9 cellular contexts compared by ENCODE assay signal in genomic region chr13:31204592-31204991, GRCh38. TPM values are rescaled to one million over a fixed set of nuclear protein-coding genes. Genes with fewer than 3 reads are reported as not detected.
DNase-seq lines count a peak whose midpoint lies in the region; ATAC-seq and TF ChIP-seq lines count a peak whose summit lies in the region.
"Had no signal": no experiment of that assay in that cellular context is flagged by ENCODE, and none has a peak within 500 bp of the region (broad histone marks: within the 10 kb centered on the region; RNA-seq: fewer than 3 reads in every experiment).

No MANE protein-coding gene starts in this region.

- H3K9me3 Mint-ChIP-seq in activated CD8-positive, alpha-beta T cell treated with anti-CD3 and anti-CD28 coated beads, Interleukin-2, amount 10 ng/mL, durations not matched to agents 7 days and 5 days (ENCODE audit: insufficient read depth), result no peaks in the 10 kb centered on the region
- peaks cover 6% of the 10 kb centered on the region for H3K9me3 Mint-ChIP-seq in nephron progenitor cell
- H3K9me3 Mint-ChIP-seq: WTC11 had no signal

- no peak overlapping the region for H3K4me3 Mint-ChIP-seq in activated CD8-positive, alpha-beta T cell treated with anti-CD3 and anti-CD28 coated beads, Interleukin-2, amount 10 ng/mL, durations not matched to agents 7 days and 5 days
- no peak overlapping the region for H3K4me3 Mint-ChIP-seq in nephron progenitor cell
- H3K4me3 Mint-ChIP-seq: WTC11 had no signal

- POLR2A ChIA-PET in activated CD8-positive, alpha-beta T cell treated with anti-CD3 and anti-CD28 coated beads, Interleukin-2, amount 10 ng/mL, durations not matched to agents 7 days and 5 days (lab: Charles Lee), result interaction anchor here (0.7 kb wide), 1 partner anchor 66 kb away, joined by 3 read pairs; no protein-coding TSS in a partner anchor
- POLR2A ChIA-PET in GM10248 (lab: Yijun Ruan, JAX), result no interaction called here

- TF ChIP-seq CTCF in nephron progenitor cell (IDR thresholded peaks at IDR 0.05) (no peak), GM10248 (IDR thresholded peaks at IDR 0.05; ENCODE audit: control extremely low read depth, extremely low read depth, low read depth, missing control alignments) (no peak)

- DNase-seq in COLO829 (ENCODE audit: low spot score), result peak; percentile 50
- peak; percentile 8 for DNase-seq in HK-2 (ENCODE audit: unreplicated experiment)
- DNase-seq in activated CD8-positive, alpha-beta T cell treated with anti-CD3 and anti-CD28 coated beads, Interleukin-2, amount 10 ng/mL, durations not matched to agents 7 days and 5 days, result peak; percentile 31
- peak; percentile 76 for DNase-seq in iris pigment epithelial cell (ENCODE audit: low read depth)
- DNase-seq in nephron progenitor cell, result no peak
- DNase-seq in GM10248 (ENCODE audit: extremely low spot score), result no peak
- DNase-seq in activated CD8-positive, alpha-beta memory T cell treated with anti-CD3 and anti-CD28 coated beads for 24 hours, result no peak

- CTCF ChIA-PET in activated CD8-positive, alpha-beta T cell treated with anti-CD3 and anti-CD28 coated beads, Interleukin-2, amount 10 ng/mL, durations not matched to agents 7 days and 5 days (lab: Charles Lee), result no interaction called here
- CTCF ChIA-PET in GM10248 (lab: Yijun Ruan, JAX), result no interaction called here

- no peak overlapping the region for H3K27ac Mint-ChIP-seq in activated CD8-positive, alpha-beta T cell treated with anti-CD3 and anti-CD28 coated beads, Interleukin-2, amount 10 ng/mL, durations not matched to agents 7 days and 5 days
- H3K27ac Mint-ChIP-seq in nephron progenitor cell, result no peak overlapping the region
- H3K27ac Mint-ChIP-seq: WTC11 had no signal

- H3K36me3 Mint-ChIP-seq in activated CD8-positive, alpha-beta T cell treated with anti-CD3 and anti-CD28 coated beads, Interleukin-2, amount 10 ng/mL, durations not matched to agents 7 days and 5 days (ENCODE audit: low read depth), result no peaks in the 10 kb centered on the region
- H3K36me3 Mint-ChIP-seq in nephron progenitor cell (ENCODE audit: low read depth), result peaks cover 10% of the 10 kb centered on the region
- H3K36me3 Mint-ChIP-seq: WTC11 had no signal

- H3K4me1 Mint-ChIP-seq in activated CD8-positive, alpha-beta T cell treated with anti-CD3 and anti-CD28 coated beads, Interleukin-2, amount 10 ng/mL, durations not matched to agents 7 days and 5 days (ENCODE audit: low read depth), result peaks cover 22% of the 10 kb centered on the region
- peaks cover 64% of the 10 kb centered on the region for H3K4me1 Mint-ChIP-seq in nephron progenitor cell

- ATAC-seq in activated CD8-positive, alpha-beta T cell treated with anti-CD3 and anti-CD28 coated beads, Interleukin-2, amount 10 ng/mL, durations not matched to agents 7 days and 5 days, result no peak
- no peak for ATAC-seq in HG02981 (IDR thresholded peaks at IDR 0.05; ENCODE audit: unreplicated experiment)
- ATAC-seq: WTC11 had no signal

- no peaks in the 10 kb centered on the region for H3K27me3 Mint-ChIP-seq in activated CD8-positive, alpha-beta T cell treated with anti-CD3 and anti-CD28 coated beads, Interleukin-2, amount 10 ng/mL, durations not matched to agents 7 days and 5 days (ENCODE audit: low read depth)
- peaks cover under 1% of the 10 kb centered on the region for H3K27me3 Mint-ChIP-seq in nephron progenitor cell (ENCODE audit: low read depth, poor library complexity)

RNA-seq across cellular contexts. Expression of gene B3GLCT, which starts 4.8 kb away (rescaled TPM):
- total RNA-seq in activated CD8-positive, alpha-beta T cell treated with anti-CD3 and anti-CD28 coated beads, Interleukin-2, amount 10 ng/mL, durations not matched to agents 7 days and 5 days, result 1 to 10 TPM; 5.0 to 5.5 TPM

RNA-seq across cellular contexts. Expression of gene HSPH1, which starts 42.9 kb away (rescaled TPM):
- 100 to 1,000 TPM; 139 to 140 TPM for total RNA-seq in activated CD8-positive, alpha-beta T cell treated with anti-CD3 and anti-CD28 coated beads, Interleukin-2, amount 10 ng/mL, durations not matched to agents 7 days and 5 days

Comparison
In these comparisons a context has a peak if more than half of its experiments do, and no peak if none do; other contexts are left out.
1. DNase-seq: peak in COLO829 (single experiment), HK-2 (single experiment), activated CD8-positive, alpha-beta T cell treated with anti-CD3 and anti-CD28 coated beads, Interleukin-2, amount 10 ng/mL, durations not matched to agents 7 days and 5 days (single experiment) and iris pigment epithelial cell (single experiment); none in nephron progenitor cell (single experiment), GM10248 (single experiment) and activated CD8-positive, alpha-beta memory T cell treated with anti-CD3 and anti-CD28 coated beads for 24 hours (single experiment).